ENCODE assay signal across 1 cellular context in genomic region chr7:149125864-149126661, GRCh38.
TF ChIP-seq lines count a peak whose summit lies in the region.

Gene ZNF425 (minus strand): TSS chr7:149126324. CDS start chr7:149126213, 111 bp downstream.

TF ChIP-seq in HEK293, 187 proteins besides CTCF, POLR2A, EP300 and RAD21 (continued from another document):
- TF ChIP-seq, protein P1, sequence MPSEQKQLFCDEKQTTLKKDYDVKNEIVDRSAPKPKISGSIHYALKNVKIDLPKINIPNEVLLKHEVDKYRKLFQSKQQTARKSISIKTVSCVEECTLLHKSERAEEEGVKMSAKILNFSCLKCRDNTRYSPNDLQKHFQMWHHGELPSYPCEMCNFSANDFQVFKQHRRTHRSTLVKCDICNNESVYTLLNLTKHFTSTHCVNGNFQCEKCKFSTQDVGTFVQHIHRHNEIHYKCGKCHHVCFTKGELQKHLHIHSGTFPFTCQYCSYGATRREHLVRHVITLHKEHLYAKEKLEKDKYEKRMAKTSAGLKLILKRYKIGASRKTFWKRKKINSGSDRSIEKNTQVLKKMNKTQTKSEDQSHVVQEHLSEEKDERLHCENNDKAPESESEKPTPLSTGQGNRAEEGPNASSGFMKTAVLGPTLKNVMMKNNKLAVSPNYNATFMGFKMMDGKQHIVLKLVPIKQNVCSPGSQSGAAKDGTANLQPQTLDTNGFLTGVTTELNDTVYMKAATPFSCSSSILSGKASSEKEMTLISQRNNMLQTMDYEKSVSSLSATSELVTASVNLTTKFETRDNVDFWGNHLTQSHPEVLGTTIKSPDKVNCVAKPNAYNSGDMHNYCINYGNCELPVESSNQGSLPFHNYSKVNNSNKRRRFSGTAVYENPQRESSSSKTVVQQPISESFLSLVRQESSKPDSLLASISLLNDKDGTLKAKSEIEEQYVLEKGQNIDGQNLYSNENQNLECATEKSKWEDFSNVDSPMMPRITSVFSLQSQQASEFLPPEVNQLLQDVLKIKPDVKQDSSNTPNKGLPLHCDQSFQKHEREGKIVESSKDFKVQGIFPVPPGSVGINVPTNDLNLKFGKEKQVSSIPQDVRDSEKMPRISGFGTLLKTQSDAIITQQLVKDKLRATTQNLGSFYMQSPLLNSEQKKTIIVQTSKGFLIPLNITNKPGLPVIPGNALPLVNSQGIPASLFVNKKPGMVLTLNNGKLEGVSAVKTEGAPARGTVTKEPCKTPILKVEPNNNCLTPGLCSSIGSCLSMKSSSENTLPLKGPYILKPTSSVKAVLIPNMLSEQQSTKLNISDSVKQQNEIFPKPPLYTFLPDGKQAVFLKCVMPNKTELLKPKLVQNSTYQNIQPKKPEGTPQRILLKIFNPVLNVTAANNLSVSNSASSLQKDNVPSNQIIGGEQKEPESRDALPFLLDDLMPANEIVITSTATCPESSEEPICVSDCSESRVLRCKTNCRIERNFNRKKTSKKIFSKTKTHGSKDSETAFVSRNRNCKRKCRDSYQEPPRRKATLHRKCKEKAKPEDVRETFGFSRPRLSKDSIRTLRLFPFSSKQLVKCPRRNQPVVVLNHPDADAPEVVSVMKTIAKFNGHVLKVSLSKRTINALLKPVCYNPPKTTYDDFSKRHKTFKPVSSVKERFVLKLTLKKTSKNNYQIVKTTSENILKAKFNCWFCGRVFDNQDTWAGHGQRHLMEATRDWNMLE (tag by site-specific recombination; conservative IDR thresholded peaks at IDR 0.05; ENCODE audit: low read depth) = peak; percentile 34
- TF ChIP-seq ZNF184 (tag by site-specific recombination; IDR thresholded peaks at IDR 0.05) (no peak), KLF8 (tag by site-specific recombination; IDR thresholded peaks at IDR 0.05) (peak; percentile 92), ZNF24 (tag by site-specific recombination; IDR thresholded peaks at IDR 0.05) (peak; percentile 82), YY2 (tag by site-specific recombination; IDR thresholded peaks at IDR 0.05) (peak; percentile 80; the same call in 1 of the 2 replicates), ZNF121 (tag by site-specific recombination; IDR thresholded peaks at IDR 0.05) (peak; percentile 64), ZNF654 (tag by site-specific recombination; IDR thresholded peaks at IDR 0.05; ENCODE audit: low read depth) (no peak), ZNF433 (tag by site-specific recombination; IDR thresholded peaks at IDR 0.05; ENCODE audit: low read depth) (no peak; the same call in 1 of the 2 replicates), ZNF174 (tag by site-specific recombination; IDR thresholded peaks at IDR 0.05) (no peak), ZNF266 (tag by site-specific recombination; IDR thresholded peaks at IDR 0.05; ENCODE audit: low read depth) (no peak), ZNF10 (tag by site-specific recombination; IDR thresholded peaks at IDR 0.05) (no peak), ZNF664 (tag by site-specific recombination; IDR thresholded peaks at IDR 0.05) (peak; percentile 30; the same call in 1 of the 2 replicates), ZNF785 (tag by site-specific recombination; IDR thresholded peaks at IDR 0.05) (peak; percentile 38; the same call in 1 of the 2 replicates)
- TF ChIP-seq, protein P2, sequence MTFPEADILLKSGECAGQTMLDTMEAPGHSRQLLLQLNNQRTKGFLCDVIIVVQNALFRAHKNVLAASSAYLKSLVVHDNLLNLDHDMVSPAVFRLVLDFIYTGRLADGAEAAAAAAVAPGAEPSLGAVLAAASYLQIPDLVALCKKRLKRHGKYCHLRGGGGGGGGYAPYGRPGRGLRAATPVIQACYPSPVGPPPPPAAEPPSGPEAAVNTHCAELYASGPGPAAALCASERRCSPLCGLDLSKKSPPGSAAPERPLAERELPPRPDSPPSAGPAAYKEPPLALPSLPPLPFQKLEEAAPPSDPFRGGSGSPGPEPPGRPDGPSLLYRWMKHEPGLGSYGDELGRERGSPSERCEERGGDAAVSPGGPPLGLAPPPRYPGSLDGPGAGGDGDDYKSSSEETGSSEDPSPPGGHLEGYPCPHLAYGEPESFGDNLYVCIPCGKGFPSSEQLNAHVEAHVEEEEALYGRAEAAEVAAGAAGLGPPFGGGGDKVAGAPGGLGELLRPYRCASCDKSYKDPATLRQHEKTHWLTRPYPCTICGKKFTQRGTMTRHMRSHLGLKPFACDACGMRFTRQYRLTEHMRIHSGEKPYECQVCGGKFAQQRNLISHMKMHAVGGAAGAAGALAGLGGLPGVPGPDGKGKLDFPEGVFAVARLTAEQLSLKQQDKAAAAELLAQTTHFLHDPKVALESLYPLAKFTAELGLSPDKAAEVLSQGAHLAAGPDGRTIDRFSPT (tag by site-specific recombination; IDR thresholded peaks at IDR 0.05) = peak; percentile 56; the same call in 1 of the 2 replicates
- TF ChIP-seq, protein P3, sequence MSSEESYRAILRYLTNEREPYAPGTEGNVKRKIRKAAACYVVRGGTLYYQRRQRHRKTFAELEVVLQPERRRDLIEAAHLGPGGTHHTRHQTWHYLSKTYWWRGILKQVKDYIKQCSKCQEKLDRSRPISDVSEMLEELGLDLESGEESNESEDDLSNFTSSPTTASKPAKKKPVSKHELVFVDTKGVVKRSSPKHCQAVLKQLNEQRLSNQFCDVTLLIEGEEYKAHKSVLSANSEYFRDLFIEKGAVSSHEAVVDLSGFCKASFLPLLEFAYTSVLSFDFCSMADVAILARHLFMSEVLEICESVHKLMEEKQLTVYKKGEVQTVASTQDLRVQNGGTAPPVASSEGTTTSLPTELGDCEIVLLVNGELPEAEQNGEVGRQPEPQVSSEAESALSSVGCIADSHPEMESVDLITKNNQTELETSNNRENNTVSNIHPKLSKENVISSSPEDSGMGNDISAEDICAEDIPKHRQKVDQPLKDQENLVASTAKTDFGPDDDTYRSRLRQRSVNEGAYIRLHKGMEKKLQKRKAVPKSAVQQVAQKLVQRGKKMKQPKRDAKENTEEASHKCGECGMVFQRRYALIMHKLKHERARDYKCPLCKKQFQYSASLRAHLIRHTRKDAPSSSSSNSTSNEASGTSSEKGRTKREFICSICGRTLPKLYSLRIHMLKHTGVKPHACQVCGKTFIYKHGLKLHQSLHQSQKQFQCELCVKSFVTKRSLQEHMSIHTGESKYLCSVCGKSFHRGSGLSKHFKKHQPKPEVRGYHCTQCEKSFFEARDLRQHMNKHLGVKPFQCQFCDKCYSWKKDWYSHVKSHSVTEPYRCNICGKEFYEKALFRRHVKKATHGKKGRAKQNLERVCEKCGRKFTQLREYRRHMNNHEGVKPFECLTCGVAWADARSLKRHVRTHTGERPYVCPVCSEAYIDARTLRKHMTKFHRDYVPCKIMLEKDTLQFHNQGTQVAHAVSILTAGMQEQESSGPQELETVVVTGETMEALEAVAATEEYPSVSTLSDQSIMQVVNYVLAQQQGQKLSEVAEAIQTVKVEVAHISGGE (tag by site-specific recombination; conservative IDR thresholded peaks at IDR 0.05; ENCODE audit: low read depth) = no peak
